Comparison of ENCODE assay signal across 12 cellular contexts in the genomic region with DNA sequence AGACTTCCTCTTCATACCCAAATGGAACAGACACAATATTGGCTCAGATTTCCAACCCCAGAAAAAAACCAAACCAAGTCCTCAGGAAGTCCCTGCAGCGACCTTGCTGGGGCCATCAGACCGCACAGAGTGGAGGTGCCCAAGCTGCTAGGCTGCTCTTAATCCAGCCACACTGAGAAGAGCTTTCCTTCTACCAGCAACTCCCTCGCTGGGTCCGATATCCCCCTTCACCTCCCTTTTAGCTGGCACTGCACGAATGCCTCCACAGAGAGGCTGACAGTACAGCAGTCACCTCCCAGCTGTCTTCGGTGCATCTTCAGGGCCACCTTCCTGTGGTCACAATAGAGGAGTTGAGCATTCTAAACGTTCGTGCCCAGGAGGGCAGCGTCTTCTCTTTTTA. TPM values are rescaled to one million over a fixed set of nuclear protein-coding genes. Genes with fewer than 3 reads are reported as not detected.
DNase-seq lines count a peak whose midpoint lies in the region; ATAC-seq and TF ChIP-seq lines count a peak whose summit lies in the region.
"Had no signal": no experiment of that assay in that cellular context is flagged by ENCODE, and none has a peak within 500 bp of the region (broad histone marks: within the 10 kb centered on the region; RNA-seq: fewer than 3 reads in every experiment).

No MANE protein-coding gene starts in this region.

- peak overlapping the region; percentile 68 for H3K4me3 Mint-ChIP-seq in activated naive CD8-positive, alpha-beta T cell
- peak overlapping the region; percentile 43 to 83 (median 75) for H3K4me3 Mint-ChIP-seq in naive thymus-derived CD8-positive, alpha-beta T cell
- H3K4me3 Mint-ChIP-seq: neural crest cell had no signal

- H3K36me3 ChIP-seq in left ventricle myocardium inferior (peaks cover 27% of the 10 kb centered on the region), PC-3 (ENCODE audit: low read depth, low read length) (no peaks in the 10 kb centered on the region)

- H2AFZ ChIP-seq in PC-3 (ENCODE audit: low read length): no peak overlapping the region

- H3K27me3 ChIP-seq in left ventricle myocardium inferior (ENCODE audit: low read depth): no peaks in the 10 kb centered on the region
- no peaks in the 10 kb centered on the region for H3K27me3 ChIP-seq in PC-3 (ENCODE audit: low read length)

- no peaks in the 10 kb centered on the region for H4K20me1 ChIP-seq in PC-3 (ENCODE audit: low read length)

- POLR2A ChIA-PET in naive thymus-derived CD8-positive, alpha-beta T cell (lab: Charles Lee): interaction anchor here (0.5 to 3.1 kb wide), 9 partner anchors 9 to 274 kb away, joined by 3 to 12 read pairs (median 6); no protein-coding TSS in a partner anchor
- POLR2A ChIA-PET in PC-3 (lab: Charles Lee; ENCODE audit: unreplicated experiment): no interaction called here

- ATAC-seq in left ventricle myocardium superior (no peak), PC-3 (no peak), HG03159 (IDR thresholded peaks at IDR 0.05; ENCODE audit: unreplicated experiment) (no peak)
- ATAC-seq in naive thymus-derived CD8-positive, alpha-beta T cell: peak; percentile 41 to 54

- peak overlapping the region; percentile 84 for H3K27ac Mint-ChIP-seq in activated naive CD8-positive, alpha-beta T cell
- peak overlapping the region; percentile 72 to 93 (median 88) for H3K27ac Mint-ChIP-seq in naive thymus-derived CD8-positive, alpha-beta T cell

- H3K9ac ChIP-seq in PC-3 (ENCODE audit: low read length): no peak overlapping the region

- TF ChIP-seq CTCF in left ventricle myocardium inferior (IDR thresholded peaks at IDR 0.05; ENCODE audit: borderline replicate concordance) (no peak), PC-3 (conservative IDR thresholded peaks at IDR 0.05; ENCODE audit: low read depth, low read length) (no peak)

- intact Hi-C loops in left ventricle myocardium inferior (cut with micrococcal nuclease): no loop called here
- intact Hi-C loops in left ventricle myocardium superior (cut with micrococcal nuclease): no loop called here
- intact Hi-C loops in PC-3 (cut with micrococcal nuclease): no loop called here

- no peaks in the 10 kb centered on the region for H3F3A ChIP-seq in PC-3 (ENCODE audit: low read length, unreplicated experiment)

- H3K36me3 Mint-ChIP-seq in activated naive CD8-positive, alpha-beta T cell: peaks cover 5% of the 10 kb centered on the region
- H3K36me3 Mint-ChIP-seq in naive thymus-derived CD8-positive, alpha-beta T cell: peaks cover 0 to 11% (median 2%) of the 10 kb centered on the region in 3 donors

- H3K4me1 Mint-ChIP-seq in activated naive CD8-positive, alpha-beta T cell (ENCODE audit: low read depth): peaks cover 48% of the 10 kb centered on the region
- H3K4me1 Mint-ChIP-seq in naive thymus-derived CD8-positive, alpha-beta T cell: peaks cover 18 to 63% (median 37%) of the 10 kb centered on the region in 4 donors

- CTCF ChIA-PET in PC-3 (lab: Charles Lee): no interaction called here

- peaks cover 12% of the 10 kb centered on the region for H3K79me2 ChIP-seq in PC-3 (ENCODE audit: low read length)

- peak overlapping the region; percentile 62 for H3K27ac ChIP-seq in left ventricle myocardium inferior (replicated peaks)
- no peak overlapping the region for H3K27ac ChIP-seq in PC-3 (ENCODE audit: low read length)
- H3K27ac ChIP-seq: C4-2B had no signal

- no TSS peak for BruUV-seq in PC-3 (replicated peaks; lab: Mats Ljungman, UMichigan)

- H3K4me1 ChIP-seq in left ventricle myocardium inferior (peaks cover 53% of the 10 kb centered on the region), PC-3 (ENCODE audit: insufficient read depth, low read length) (peaks cover 23% of the 10 kb centered on the region)

- no peak overlapping the region for H3K4me2 ChIP-seq in PC-3 (ENCODE audit: low read length)

- H3K9me3 ChIP-seq in left ventricle myocardium inferior (replicated peaks) (no peaks in the 10 kb centered on the region), PC-3 (ENCODE audit: low read length) (no peaks in the 10 kb centered on the region)

- no peaks in the 10 kb centered on the region for H3K9me2 ChIP-seq in PC-3 (replicated peaks; ENCODE audit: low read length)

- H3K4me3 ChIP-seq in left ventricle myocardium inferior: no peak overlapping the region
- H3K4me3 ChIP-seq in PC-3 (ENCODE audit: low read length): no peak overlapping the region

- DNase-seq in left ventricle myocardium inferior (no peak), left ventricle myocardium superior (no peak), NCI-H2081 treated with DMSO at 0.1 percent for 48 hours (lab: John Stamatoyannopoulos, UW) (no peak), PC-3 (no peak), cerebellar nuclear complex (lab: John Stamatoyannopoulos, UW) (no peak)
- peak in 2 of 10 donors; percentile 18 to 19 for DNase-seq in naive thymus-derived CD8-positive, alpha-beta T cell
- DNase-seq: aorta, NCI-H2171 had no signal

- H3K27me3 Mint-ChIP-seq in activated naive CD8-positive, alpha-beta T cell: no peaks in the 10 kb centered on the region
- no peaks in the 10 kb centered on the region for H3K27me3 Mint-ChIP-seq in naive thymus-derived CD8-positive, alpha-beta T cell

- H3K9me3 Mint-ChIP-seq in activated naive CD8-positive, alpha-beta T cell (ENCODE audit: low read depth): no peaks in the 10 kb centered on the region
- no peaks in the 10 kb centered on the region for H3K9me3 Mint-ChIP-seq in naive thymus-derived CD8-positive, alpha-beta T cell
- H3K9me3 Mint-ChIP-seq: neural crest cell had no signal

RNA-seq across cellular contexts. Expression of a gene that starts 5.8 kb away (rescaled TPM):
- total RNA-seq in left ventricle myocardium inferior (7.9 TPM), left ventricle myocardium superior (4.7 TPM), PC-3 (2014; rRNA removed) (8.4 and 11.1 TPM in 2 replicates)
- total RNA-seq in naive thymus-derived CD8-positive, alpha-beta T cell: 10 to 100 TPM; 14.3 to 18.3 TPM
- 10 to 100 TPM; 10.1 to 13.3 (median 11.3) TPM for polyA plus RNA-seq in naive thymus-derived CD8-positive, alpha-beta T cell

RNA-seq across cellular contexts. Expression of a gene that starts 6.7 kb away (rescaled TPM):
- 5.4 TPM for total RNA-seq in left ventricle myocardium inferior
- total RNA-seq in left ventricle myocardium superior: 4.8 TPM
- 10 to 100 TPM; 18.6 to 18.9 TPM for total RNA-seq in naive thymus-derived CD8-positive, alpha-beta T cell
- 10 to 100 TPM; 12.1 to 17.8 (median 13.8) TPM for polyA plus RNA-seq in naive thymus-derived CD8-positive, alpha-beta T cell
- 25.2 and 37.0 TPM in 2 replicates for total RNA-seq in PC-3 (2014; rRNA removed)

Comparison
In these comparisons a context has a peak if more than half of its experiments do, and no peak if none do; other contexts are left out.
1. ATAC-seq: peak in naive thymus-derived CD8-positive, alpha-beta T cell (2 of 2); none in left ventricle myocardium superior (single experiment), PC-3 (single experiment) and HG03159 (single experiment).